1 cellular context compared by ENCODE assay signal in genomic region chr19:719636-720377, GRCh38.
TF ChIP-seq lines count a peak whose summit lies in the region.

No MANE protein-coding gene starts in this region.

TF ChIP-seq in GM23338, 12 proteins besides CTCF, POLR2A, EP300 and RAD21 (continued from another document):
- TF ChIP-seq ETS1 (IDR thresholded peaks at IDR 0.05) = no peak
- no peak for TF ChIP-seq ZNF331 (CRISPR knock-in tag; IDR thresholded peaks at IDR 0.05; ENCODE audit: low read depth)
- no peak for TF ChIP-seq POLR2AphosphoS5 (IDR thresholded peaks at IDR 0.05; ENCODE audit: low read depth)
- no peak for TF ChIP-seq NANOG (IDR thresholded peaks at IDR 0.05; ENCODE audit: borderline replicate concordance)
- no peak for TF ChIP-seq EZH2phosphoT487 (IDR thresholded peaks at IDR 0.05; ENCODE audit: unreplicated experiment)
- TF ChIP-seq CREB1 (CRISPR knock-in tag; IDR thresholded peaks at IDR 0.05; ENCODE audit: low read depth) = no peak
- no peak for TF ChIP-seq JUNB (IDR thresholded peaks at IDR 0.05; ENCODE audit: unreplicated experiment)
- TF ChIP-seq REST (IDR thresholded peaks at IDR 0.05; ENCODE audit: unreplicated experiment) = no peak
TF ChIP-seq in GM23338: peak in this region for 0.
